Comparison of ENCODE assay signal across 9 cellular contexts in genomic region chr15:88257311-88257901, GRCh38. TPM values are rescaled to one million over a fixed set of nuclear protein-coding genes. Genes with fewer than 3 reads are reported as not detected.
A peak's percentile ranks its signal among the peaks of the same experiment; 100 is the strongest.
DNase-seq lines count a peak whose midpoint lies in the region; ATAC-seq and TF ChIP-seq lines count a peak whose summit lies in the region.
"Had no signal": no experiment of that assay in that cellular context is flagged by ENCODE, and none has a peak within 500 bp of the region (broad histone marks: within the 10 kb centered on the region; RNA-seq: fewer than 3 reads in every experiment).

No MANE protein-coding gene starts in this region.

- intact Hi-C loops in activated CD4-positive, alpha-beta T cell treated with anti-CD3 and anti-CD28 coated beads for 36 hours (cut with DNase I, micrococcal nuclease), result loop anchor here (5.0 kb wide), 2 partner anchors 75 to 195 kb away; no protein-coding TSS in a partner anchor
- intact Hi-C loops in lower leg skin (cut with DNase I; ENCODE audit: low total_unique reads), result no loop called here

- TF ChIP-seq CTCF in lower leg skin (IDR thresholded peaks at IDR 0.05) (no peak), suprapubic skin (IDR thresholded peaks at IDR 0.05) (no peak), GM20000 (IDR thresholded peaks at IDR 0.05; ENCODE audit: extremely low read depth, missing control alignments) (no peak)

- no peak for TF ChIP-seq POLR2A in lower leg skin (IDR thresholded peaks at IDR 0.05)
- TF ChIP-seq POLR2A in suprapubic skin (IDR thresholded peaks at IDR 0.05), result no peak

- no peaks in the 10 kb centered on the region for H3K36me3 Mint-ChIP-seq in activated CD4-positive, alpha-beta T cell treated with anti-CD3 and anti-CD28 coated beads for 36 hours (ENCODE audit: low read depth)

- no peak overlapping the region for H3K27ac ChIP-seq in suprapubic skin

- H3K27me3 ChIP-seq in adipocyte (replicated peaks; ENCODE audit: control insufficient read depth, insufficient read depth, low read length), result peaks cover 36% of the 10 kb centered on the region
- peaks cover 77% of the 10 kb centered on the region for H3K27me3 ChIP-seq in suprapubic skin

- POLR2A ChIA-PET in activated CD4-positive, alpha-beta T cell treated with anti-CD3 and anti-CD28 coated beads for 36 hours (lab: Charles Lee), result no interaction called here

- peak overlapping the region; percentile 44 for H3K27ac Mint-ChIP-seq in activated CD4-positive, alpha-beta T cell treated with anti-CD3 and anti-CD28 coated beads for 36 hours

- DNase-seq in activated CD4-positive, alpha-beta T cell treated with anti-CD3 and anti-CD28 coated beads for 36 hours, result peak; percentile 60
- no peak for DNase-seq in activated CD4-positive, alpha-beta T cell treated with anti-CD3 and anti-CD28 coated beads for 1 hour
- DNase-seq in adipocyte (ENCODE audit: low read depth), result peak; percentile 19
- no peak for DNase-seq in lower leg skin (ENCODE audit: low spot score in 2 of 2)
- no peak for DNase-seq in suprapubic skin (ENCODE audit: low spot score in 2 of 2)
- DNase-seq in GM20000 (ENCODE audit: low spot score), result no peak
- no peak for DNase-seq in activated gamma-delta T cell (lab: John Stamatoyannopoulos, UW)
- no peak for DNase-seq in iPS-NIHi7 (ENCODE audit: extremely low spot score)

- peak overlapping the region; percentile 64 for H3K4me3 Mint-ChIP-seq in activated CD4-positive, alpha-beta T cell treated with anti-CD3 and anti-CD28 coated beads for 36 hours

- 1 to 2% methylated on average over 29 to 31 of the region's 42 CpGs for WGBS in lower leg skin, 2 donors
- WGBS in suprapubic skin, result 1% methylated on average over 36 of the region's 42 CpGs

- H3K9ac ChIP-seq in adipocyte (ENCODE audit: low read length), result no peak overlapping the region

- H3K4me1 Mint-ChIP-seq in activated CD4-positive, alpha-beta T cell treated with anti-CD3 and anti-CD28 coated beads for 36 hours, result peaks cover 23% of the 10 kb centered on the region

- no peaks in the 10 kb centered on the region for H3K9me3 Mint-ChIP-seq in activated CD4-positive, alpha-beta T cell treated with anti-CD3 and anti-CD28 coated beads for 36 hours (ENCODE audit: low read depth)

- ATAC-seq in activated CD4-positive, alpha-beta T cell treated with anti-CD3 and anti-CD28 coated beads for 36 hours, result peak; percentile 61

- H3K4me3 ChIP-seq in adipocyte (ENCODE audit: low read length), result peak overlapping the region; percentile 70
- H3K4me3 ChIP-seq in lower leg skin (ENCODE audit: low read depth, poor library complexity, severe bottlenecking), result peak overlapping the region; percentile 16
- peak overlapping the region; percentile 49 for H3K4me3 ChIP-seq in suprapubic skin

- TF ChIP-seq EP300 in suprapubic skin (IDR thresholded peaks at IDR 0.05), result no peak

- H3K9me3 ChIP-seq in adipocyte (ENCODE audit: control insufficient read depth, low read length) (no peaks in the 10 kb centered on the region), suprapubic skin (no peaks in the 10 kb centered on the region)

- peaks cover 54% of the 10 kb centered on the region for H3K27me3 Mint-ChIP-seq in activated CD4-positive, alpha-beta T cell treated with anti-CD3 and anti-CD28 coated beads for 36 hours

- H3K36me3 ChIP-seq in adipocyte (ENCODE audit: control insufficient read depth, insufficient read depth, low read length, severe bottlenecking) (no peaks in the 10 kb centered on the region), suprapubic skin (no peaks in the 10 kb centered on the region)

- CTCF ChIA-PET in activated CD4-positive, alpha-beta T cell treated with anti-CD3 and anti-CD28 coated beads for 36 hours (lab: Charles Lee), result interaction anchor here (0.5 kb wide), 1 partner anchor 537 kb away, joined by 3 read pairs; no protein-coding TSS in a partner anchor

- H3K4me1 ChIP-seq in adipocyte (ENCODE audit: control insufficient read depth, insufficient read depth, low read length), result peaks cover 4% of the 10 kb centered on the region
- peaks cover 36% of the 10 kb centered on the region for H3K4me1 ChIP-seq in suprapubic skin

RNA-seq across cellular contexts. Expression of gene NTRK3, which starts 0.9 kb away (rescaled TPM):
- under 1 TPM; 0.78 to 0.88 TPM for total RNA-seq in activated CD4-positive, alpha-beta T cell treated with anti-CD3 and anti-CD28 coated beads for 36 hours
- 1 to 10 TPM in 3 of 4 donors, under 1 TPM in 1; 0.97 to 5.4 (median 4.4) TPM for total RNA-seq in lower leg skin
- total RNA-seq in suprapubic skin, result 10 to 100 TPM in 1 of 4 donors, 1 to 10 TPM in 3; 5.3 to 11.7 (median 6.3) TPM
- total RNA-seq: endothelial cell of umbilical vein had no signal

Comparison
In these comparisons a context has a peak if more than half of its experiments do, and no peak if none do; other contexts are left out.
1. DNase-seq: peak in activated CD4-positive, alpha-beta T cell treated with anti-CD3 and anti-CD28 coated beads for 36 hours (single experiment) and adipocyte (single experiment); none in activated CD4-positive, alpha-beta T cell treated with anti-CD3 and anti-CD28 coated beads for 1 hour (single experiment), lower leg skin (0 of 2), suprapubic skin (0 of 2), GM20000 (single experiment), activated gamma-delta T cell (single experiment) and iPS-NIHi7 (single experiment).
2. H3K4me3 ChIP-seq: peak in every context shown above with its lines; median percentile 70 in adipocyte; 49 in suprapubic skin; 16 in lower leg skin.